ENCODE assay signal across 8 cellular contexts in the genomic region with DNA sequence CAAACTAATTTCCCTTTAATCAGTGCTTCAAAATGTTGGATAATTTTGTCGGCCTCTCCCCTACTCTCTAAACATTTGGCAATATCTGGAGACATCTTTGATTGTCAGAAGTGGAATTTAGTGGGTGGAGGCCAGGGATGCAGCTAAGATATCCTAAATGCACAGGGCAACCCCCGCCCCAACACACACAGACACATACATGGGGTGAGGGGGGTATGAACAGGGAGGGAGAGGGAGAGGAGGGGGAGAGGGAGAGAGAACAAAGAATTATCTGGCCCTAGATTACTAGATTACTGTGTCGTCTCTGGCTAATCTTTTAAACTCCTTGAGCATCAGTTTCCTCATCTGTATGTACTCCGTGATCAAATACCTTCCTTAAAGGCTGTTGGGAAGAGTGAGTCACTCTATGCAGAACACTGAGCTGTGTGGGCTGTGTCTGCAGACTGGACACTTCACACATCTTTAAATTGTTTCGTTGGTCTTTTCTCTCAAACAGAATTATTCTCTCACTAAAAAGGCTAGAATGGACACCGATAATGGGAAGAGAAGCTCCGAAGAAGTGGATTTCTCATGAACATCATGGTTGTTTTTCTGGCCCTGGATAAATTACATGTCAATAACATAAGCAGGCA. TPM values are rescaled to one million over a fixed set of nuclear protein-coding genes. Genes with fewer than 3 reads are reported as not detected.
DNase-seq lines count a peak whose midpoint lies in the region; ATAC-seq and TF ChIP-seq lines count a peak whose summit lies in the region.

No MANE protein-coding gene starts in this region.

- H3K27ac Mint-ChIP-seq in activated T-cell treated with anti-CD3 and anti-CD28 coated beads, Interleukin-2, amount 50 U/mL, for 24 hours, result peak overlapping the region; percentile 99

- peaks cover 84% of the 10 kb centered on the region for H3K4me1 Mint-ChIP-seq in activated T-cell treated with anti-CD3 and anti-CD28 coated beads, Interleukin-2, amount 50 U/mL, for 24 hours (ENCODE audit: low read depth)

- H3K36me3 ChIP-seq in adrenal gland (replicated peaks in 1 of 2) (peaks cover 0 to 10% of the 10 kb centered on the region in 2 donors), tibial artery (peaks cover 0 to 6% (median 0%) of the 10 kb centered on the region in 3 donors)

- peak overlapping the region; percentile 91 for H3K4me3 Mint-ChIP-seq in activated T-cell treated with anti-CD3 and anti-CD28 coated beads, Interleukin-2, amount 50 U/mL, for 24 hours

- intact Hi-C loops in adrenal gland (cut with DNase I), result no loop called here
- intact Hi-C loops in tibial artery (cut with DNase I; ENCODE audit: low total_unique reads), result loop anchor here (2.0 kb wide), 1 partner anchor 53 kb away; the partner anchor contains the start of gene CNOT11

- H3K9me3 Mint-ChIP-seq in activated T-cell treated with anti-CD3 and anti-CD28 coated beads, Interleukin-2, amount 50 U/mL, for 24 hours, result no peaks in the 10 kb centered on the region

- H3K36me3 Mint-ChIP-seq in activated T-cell treated with anti-CD3 and anti-CD28 coated beads, Interleukin-2, amount 50 U/mL, for 24 hours (ENCODE audit: low read depth), result peaks cover 62% of the 10 kb centered on the region

- H3K27me3 ChIP-seq in adrenal gland (no peaks in the 10 kb centered on the region), tibial artery (no peaks in the 10 kb centered on the region)

- no peaks in the 10 kb centered on the region for H3K27me3 Mint-ChIP-seq in activated T-cell treated with anti-CD3 and anti-CD28 coated beads, Interleukin-2, amount 50 U/mL, for 24 hours

- H3K9me3 ChIP-seq in adrenal gland (replicated peaks in 1 of 3) (no peaks in the 10 kb centered on the region), tibial artery (no peaks in the 10 kb centered on the region)

- H3K27ac ChIP-seq in adrenal gland (peak overlapping the region in 3 of 5 donors; percentile 57 to 96 (median 93)), tibial artery (peak overlapping the region in 1 of 2 donors; percentile 24)

- ATAC-seq in GM19023 (IDR thresholded peaks at IDR 0.05; ENCODE audit: unreplicated experiment), result no peak

- TF ChIP-seq POLR2A in adrenal gland (IDR thresholded peaks at IDR 0.05), result no peak

- H3K4me3 ChIP-seq in adrenal gland (peak overlapping the region in 1 of 4 donors; percentile 95), tibial artery (peak overlapping the region; percentile 82 to 85)

- TF ChIP-seq CTCF in adrenal gland (IDR thresholded peaks at IDR 0.05) (no peak), tibial artery (IDR thresholded peaks at IDR 0.05) (no peak)

- DNase-seq in activated T-cell treated with anti-CD3 and anti-CD28 coated beads, Interleukin-2, amount 50 U/mL, for 24 hours, result no peak
- DNase-seq in activated T-cell treated with anti-CD3 and anti-CD28 coated beads for 4 hours, result no peak
- peak in 1 of 7 donors; percentile 17 for DNase-seq in adrenal gland
- peak; percentile 63 for DNase-seq in islet precursor cell
- DNase-seq in tibial artery, result no peak
- no peak for DNase-seq in SKM-1 (lab: John Stamatoyannopoulos, UW; ENCODE audit: unreplicated experiment)
- no peak for DNase-seq in H4 (ENCODE audit: low spot score)

- H3K4me1 ChIP-seq in adrenal gland (replicated peaks in 1 of 2) (peaks cover 13 to 64% of the 10 kb centered on the region in 2 donors), tibial artery (peaks cover 0 to 61% (median 28%) of the 10 kb centered on the region in 4 donors)

- WGBS in adrenal gland, 4 donors, result 54 to 69% (median 65%) methylated on average over 7 of the region's 7 CpGs

RNA-seq across cellular contexts. Expression of gene RNF149, which starts 2.9 kb away (rescaled TPM):
- 10 to 100 TPM; 38.4 to 98.4 (median 59.0) TPM for total RNA-seq in adrenal gland
- polyA plus RNA-seq in adrenal gland, result 10 to 100 TPM; 31.5 to 48.5 (median 39.5) TPM
- 8.4 and 9.0 TPM in 2 replicates for total RNA-seq in H4 (2014; rRNA removed; shearing (Covaris generic))

RNA-seq across cellular contexts. Expression of gene CNOT11, which starts 52.9 kb away (rescaled TPM):
- total RNA-seq in adrenal gland, result 10 to 100 TPM; 27.4 to 36.1 (median 32.6) TPM
- 10 to 100 TPM in 2 of 3 donors, 1 to 10 TPM in 1; 9.5 to 67.3 (median 14.2) TPM for polyA plus RNA-seq in adrenal gland
- 58.2 and 69.8 TPM in 2 replicates for total RNA-seq in H4 (2014; rRNA removed; shearing (Covaris generic))
